8 cellular contexts compared by ENCODE assay signal in the genomic region with DNA sequence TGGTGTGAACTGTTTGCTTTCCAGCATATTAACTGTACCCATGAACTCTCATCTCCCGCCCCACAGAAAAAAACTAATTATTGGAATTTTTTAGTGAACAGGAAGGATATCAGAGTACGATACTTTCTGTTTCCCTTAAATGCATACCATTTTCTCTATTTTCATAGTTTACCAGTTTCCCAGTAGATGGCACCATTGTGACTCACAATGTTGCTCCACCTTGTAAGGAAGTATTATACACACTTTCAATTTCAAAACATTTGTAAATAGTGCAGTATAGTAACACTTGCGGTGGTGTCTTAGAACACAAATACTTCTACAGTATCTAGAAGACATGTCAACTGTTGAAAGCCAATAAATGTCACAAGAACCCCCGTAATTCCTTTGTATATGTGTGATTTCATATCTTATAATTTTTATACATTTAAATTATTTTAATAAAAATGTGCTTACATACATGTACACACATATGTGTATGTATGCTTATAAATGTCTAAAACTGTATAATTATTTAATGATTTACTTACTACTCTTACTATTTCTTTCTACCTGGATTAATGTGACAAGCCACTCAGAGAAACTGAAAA.
DNase-seq lines count a peak whose midpoint lies in the region; ATAC-seq and TF ChIP-seq lines count a peak whose summit lies in the region.

No MANE protein-coding gene starts in this region.

- in situ Hi-C loops in GM13976 (cut with MboI; ENCODE audit: low sequenced_read_pairs, unreplicated experiment): no loop called here

- POLR2A ChIA-PET in activated naive CD8-positive, alpha-beta T cell treated with anti-CD3 and anti-CD28 coated beads, Interleukin-2, amount 10 ng/mL, durations not matched to agents 7 days and 5 days (lab: Charles Lee): no interaction called here

- H3K4me3 ChIP-seq in heart right ventricle: peak overlapping the region in 6 of 10 donors; percentile 8 to 39 (median 29)
- H3K4me3 ChIP-seq in skeletal muscle tissue (ENCODE audit: low read length in 3 of 3): peak overlapping the region in 2 of 3 donors; percentile 41 to 62

- H3K27ac Mint-ChIP-seq in activated naive CD8-positive, alpha-beta T cell treated with anti-CD3 and anti-CD28 coated beads, Interleukin-2, amount 10 ng/mL, durations not matched to agents 7 days and 5 days: peak overlapping the region; percentile 22

- H3K9me3 Mint-ChIP-seq in activated naive CD8-positive, alpha-beta T cell treated with anti-CD3 and anti-CD28 coated beads, Interleukin-2, amount 10 ng/mL, durations not matched to agents 7 days and 5 days: no peaks in the 10 kb centered on the region

- H3K4me1 ChIP-seq in heart right ventricle (peaks cover 0 to 11% (median 0%) of the 10 kb centered on the region in 9 donors), skeletal muscle tissue (ENCODE audit: control insufficient read depth in 3 of 3, insufficient read depth in 3 of 3, low read length in 3 of 3) (no peaks in the 10 kb centered on the region)

- H3K9ac ChIP-seq in skeletal muscle tissue (ENCODE audit: low read depth in 1 of 3, low read length in 3 of 3): peak overlapping the region in 1 of 3 donors; percentile 46

- no peaks in the 10 kb centered on the region for H3K9me3 ChIP-seq in heart right ventricle
- H3K9me3 ChIP-seq in skeletal muscle tissue (ENCODE audit: control insufficient read depth in 3 of 3, low read length in 3 of 3): no peaks in the 10 kb centered on the region

- H3K27me3 Mint-ChIP-seq in activated naive CD8-positive, alpha-beta T cell treated with anti-CD3 and anti-CD28 coated beads, Interleukin-2, amount 10 ng/mL, durations not matched to agents 7 days and 5 days: peaks cover 12% of the 10 kb centered on the region

- TF ChIP-seq CTCF in GM13976 (IDR thresholded peaks at IDR 0.05; ENCODE audit: borderline replicate concordance, control extremely low read depth, extremely low read depth, insufficient read depth, missing control alignments) (peak; percentile 63), heart right ventricle (IDR thresholded peaks at IDR 0.05) (peak in 8 of 9 donors; percentile 17 to 67 (median 52))

- H3K36me3 ChIP-seq in heart right ventricle (no peaks in the 10 kb centered on the region), skeletal muscle tissue (ENCODE audit: control insufficient read depth in 3 of 3, insufficient read depth in 3 of 3, low read length in 3 of 3) (no peaks in the 10 kb centered on the region)

- intact Hi-C loops in heart right ventricle (cut with DNase I): loop anchor here in 3 of 10 donors (2.0 to 5.0 kb wide), 2 partner anchors 268 kb away; no protein-coding TSS in a partner anchor

- DNase-seq in AG20443 (ENCODE audit: low spot score) (peak; percentile 43), GM13976 (ENCODE audit: low spot score) (peak; percentile 34), NCI-H1417 (lab: John Stamatoyannopoulos, UW) (peak; percentile 26 to 62 (median 61)), heart right ventricle (no peak), occipital lobe (lab: John Stamatoyannopoulos, UW) (no peak)
- no peak for DNase-seq in activated naive CD8-positive, alpha-beta T cell treated with anti-CD3 and anti-CD28 coated beads, Interleukin-2, amount 10 ng/mL, durations not matched to agents 7 days and 5 days

- H3K36me3 Mint-ChIP-seq in activated naive CD8-positive, alpha-beta T cell treated with anti-CD3 and anti-CD28 coated beads, Interleukin-2, amount 10 ng/mL, durations not matched to agents 7 days and 5 days: no peaks in the 10 kb centered on the region

- H3K4me3 Mint-ChIP-seq in activated naive CD8-positive, alpha-beta T cell treated with anti-CD3 and anti-CD28 coated beads, Interleukin-2, amount 10 ng/mL, durations not matched to agents 7 days and 5 days: peak overlapping the region; percentile 63

- WGBS in heart right ventricle, 2 donors: 37 to 47% methylated on average over 4 of the region's 4 CpGs

- peaks cover 4% of the 10 kb centered on the region for H3K4me1 Mint-ChIP-seq in activated naive CD8-positive, alpha-beta T cell treated with anti-CD3 and anti-CD28 coated beads, Interleukin-2, amount 10 ng/mL, durations not matched to agents 7 days and 5 days

- H3K27me3 ChIP-seq in heart right ventricle (no peaks in the 10 kb centered on the region), skeletal muscle tissue (ENCODE audit: control insufficient read depth in 3 of 3, insufficient read depth in 3 of 3, low read length in 3 of 3) (no peaks in the 10 kb centered on the region)

- ATAC-seq in HG02840 (IDR thresholded peaks at IDR 0.05; ENCODE audit: low FRiP score, unreplicated experiment): peak; percentile 97
- peak; percentile 96 for ATAC-seq in activated naive CD8-positive, alpha-beta T cell treated with anti-CD3 and anti-CD28 coated beads, Interleukin-2, amount 10 ng/mL, durations not matched to agents 7 days and 5 days (ENCODE audit: low read depth)
- ATAC-seq in heart right ventricle: peak in 6 of 8 donors; percentile 42 to 63 (median 59)

- H3K27ac ChIP-seq in heart right ventricle (peak overlapping the region in 1 of 10 donors; percentile 37), skeletal muscle tissue (ENCODE audit: low read depth, low read length) (no peak overlapping the region)

Comparison
In these comparisons a context has a peak if more than half of its experiments do, and no peak if none do; other contexts are left out.
1. DNase-seq: peak in AG20443 (single experiment), GM13976 (single experiment) and NCI-H1417 (3 of 3); none in activated naive CD8-positive, alpha-beta T cell treated with anti-CD3 and anti-CD28 coated beads, Interleukin-2, amount 10 ng/mL, durations not matched to agents 7 days and 5 days (single experiment), heart right ventricle (0 of 2) and occipital lobe (single experiment).
2. Peak in every context shown above with its lines, with median percentiles within 50 percentile points of each other: ATAC-seq.